In genomic region chr9:105054488-105054887, GRCh38 we compare ENCODE assay signal across 11 cellular contexts.
DNase-seq lines count a peak whose midpoint lies in the region; ATAC-seq and TF ChIP-seq lines count a peak whose summit lies in the region.
"Had no signal": no experiment of that assay in that cellular context is flagged by ENCODE, and none has a peak within 500 bp of the region (broad histone marks: within the 10 kb centered on the region; RNA-seq: fewer than 3 reads in every experiment).

No MANE protein-coding gene starts in this region.

- no peaks in the 10 kb centered on the region for H3K36me3 ChIP-seq in body of pancreas (replicated peaks in 1 of 2; ENCODE audit: insufficient read depth in 1 of 2, low read depth in 2 of 2)

- 35 to 47% methylated on average over 3 of the region's 3 CpGs for WGBS in body of pancreas, 2 donors

- peak; percentile 25 for DNase-seq in AG08396 (ENCODE audit: low spot score)
- DNase-seq in HFFc6, result peak; percentile 50
- peak; percentile 28 to 68 (median 56) for DNase-seq in body of pancreas
- DNase-seq in kidney tubule cell (ENCODE audit: low spot score), result peak; percentile 82
- no peak for DNase-seq in NCI-H69 (lab: John Stamatoyannopoulos, UW)
- no peak for DNase-seq in stimulated activated CD4-positive, alpha-beta T cell treated with anti-CD3 and anti-CD28 coated beads, Interleukin-4, amount 100 ng/mL, for 1 hour
- DNase-seq: GOT3, NCI-H146 had no signal

- H3K27ac ChIP-seq in body of pancreas, result peak overlapping the region; percentile 56 to 77 (median 74)

- H3K4me3 ChIP-seq in body of pancreas, result no peak overlapping the region

- ATAC-seq in body of pancreas, result peak; percentile 82
- ATAC-seq in HG03469 (IDR thresholded peaks at IDR 0.05; ENCODE audit: unreplicated experiment), result no peak
- ATAC-seq in HG03439 (IDR thresholded peaks at IDR 0.05; ENCODE audit: unreplicated experiment), result no peak
- ATAC-seq: activated naive CD4-positive, alpha-beta T cell treated with anti-CD3 and anti-CD28 coated beads, Interleukin-2, amount 50 U/mL, for 72 hours had no signal

- H3K4me1 Mint-ChIP-seq in HFFc6 (ENCODE audit: low read depth), result peaks cover 56% of the 10 kb centered on the region

- peak overlapping the region; percentile 21; the same call in 1 of the 2 replicates for H3K4me3 Mint-ChIP-seq in HFFc6

- 0 out of 2 replicates have a peak, but pooled peaks cover 4% of the 10 kb centered on the region for H3K36me3 Mint-ChIP-seq in HFFc6 (ENCODE audit: low read depth)

- no peak for TF ChIP-seq POLR2A in body of pancreas (IDR thresholded peaks at IDR 0.05)

- no peaks in the 10 kb centered on the region for H3K27me3 ChIP-seq in body of pancreas

- H3K4me1 ChIP-seq in body of pancreas, result peaks cover 50% of the 10 kb centered on the region

- no peaks in the 10 kb centered on the region for H3K9me3 ChIP-seq in body of pancreas

- intact Hi-C loops in body of pancreas (cut with DNase I), result no loop called here

- TF ChIP-seq CTCF in HFFc6 (IDR thresholded peaks at IDR 0.05), result no peak
- no peak for TF ChIP-seq CTCF in body of pancreas (IDR thresholded peaks at IDR 0.05)

- H3K27ac Mint-ChIP-seq in HFFc6, result peak overlapping the region; percentile 43

- no peaks in the 10 kb centered on the region; the same call in none of the 2 replicates for H3K27me3 Mint-ChIP-seq in HFFc6 (ENCODE audit: insufficient read depth)

- H3K9me3 Mint-ChIP-seq in HFFc6, result no peaks in the 10 kb centered on the region

Comparison
In these comparisons a context has a peak if more than half of its experiments do, and no peak if none do; other contexts are left out.
1. DNase-seq: peak in AG08396 (single experiment), HFFc6 (single experiment), body of pancreas (4 of 4) and kidney tubule cell (single experiment); none in NCI-H69 (single experiment) and stimulated activated CD4-positive, alpha-beta T cell treated with anti-CD3 and anti-CD28 coated beads, Interleukin-4, amount 100 ng/mL, for 1 hour (single experiment).